Comparison of ENCODE assay signal across 9 cellular contexts in the genomic region with DNA sequence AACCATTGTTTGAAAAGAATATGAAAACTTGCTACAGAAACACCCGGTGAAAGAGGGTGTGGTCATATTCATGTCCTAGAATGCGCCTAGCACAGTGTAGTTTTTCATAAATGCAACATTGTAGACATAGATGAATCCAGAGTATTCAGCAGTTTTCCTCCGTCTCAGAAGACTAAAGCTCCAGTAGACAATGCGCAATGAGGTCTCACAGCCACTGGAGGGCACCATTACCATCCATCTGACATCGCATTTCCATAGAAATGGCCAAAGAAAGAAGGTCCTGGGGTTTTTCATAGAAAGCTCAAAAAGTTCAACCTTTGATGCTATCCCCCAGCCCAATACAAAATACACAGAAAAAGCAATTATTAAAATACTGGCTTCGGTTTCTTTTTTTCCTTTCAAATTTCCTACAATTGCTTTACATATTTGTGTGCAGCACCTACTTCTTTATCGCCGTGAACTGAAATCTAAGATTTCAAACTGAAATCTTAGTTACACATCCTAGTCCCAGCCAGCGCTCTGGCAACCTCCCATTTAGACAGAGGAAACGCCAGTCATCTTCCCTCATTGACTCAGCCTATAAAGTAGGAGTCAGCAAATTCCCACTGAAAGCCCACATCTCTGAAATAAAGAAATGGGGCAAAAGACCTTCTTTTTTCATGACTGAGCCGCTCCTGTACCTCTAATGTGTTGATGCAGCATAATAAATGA.
DNase-seq lines count a peak whose midpoint lies in the region; ATAC-seq and TF ChIP-seq lines count a peak whose summit lies in the region.
"Had no signal": no experiment of that assay in that cellular context is flagged by ENCODE, and none has a peak within 500 bp of the region (broad histone marks: within the 10 kb centered on the region; RNA-seq: fewer than 3 reads in every experiment).

No MANE protein-coding gene starts in this region.

- H3K79me2 ChIP-seq in parathyroid adenoma = no peaks in the 10 kb centered on the region

- H3K4me1 ChIP-seq in HUES6 (ENCODE audit: control insufficient read depth, insufficient read depth, low read length) = peaks cover 15% of the 10 kb centered on the region
- H3K4me1 ChIP-seq in parathyroid adenoma = peaks cover 5% of the 10 kb centered on the region

- peak; percentile 75 for TF ChIP-seq CTCF in parathyroid adenoma (IDR thresholded peaks at IDR 0.05)

- DNase-seq in DMS53 (lab: John Stamatoyannopoulos, UW) (peak; percentile 52), OCI-M1 (lab: John Stamatoyannopoulos, UW) (peak; percentile 84), foreskin melanocyte (peak; percentile 62)
- DNase-seq in activated effector memory CD4-positive, alpha-beta T cell treated with Interleukin-2 at 50 U/mL for 16 hours = peak; percentile 36

- no peak overlapping the region for H3K4me3 ChIP-seq in HUES6 (ENCODE audit: low read depth, low read length)
- H3K4me3 ChIP-seq in parathyroid adenoma (ENCODE audit: low read depth, low read length) = no peak overlapping the region

- H3K27ac ChIP-seq in HUES6 (ENCODE audit: low read depth, low read length) (no peak overlapping the region), parathyroid adenoma (peak overlapping the region; percentile 15)

- peak overlapping the region; percentile 8 for H3K9ac ChIP-seq in HUES6 (ENCODE audit: low read length)
- H3K9ac ChIP-seq in parathyroid adenoma = no peak overlapping the region

- ATAC-seq in GM21737 (IDR thresholded peaks at IDR 0.05; ENCODE audit: unreplicated experiment) (no peak), GM21390 (IDR thresholded peaks at IDR 0.05; ENCODE audit: unreplicated experiment) (no peak)
- ATAC-seq: activated naive CD4-positive, alpha-beta T cell treated with anti-CD3 and anti-CD28 coated beads, Interleukin-2, amount 50 U/mL, for 72 hours had no signal

- peaks cover 9% of the 10 kb centered on the region for H3K27me3 ChIP-seq in HUES6 (ENCODE audit: control insufficient read depth, insufficient read depth, low read length)
- no peaks in the 10 kb centered on the region for H3K27me3 ChIP-seq in parathyroid adenoma (ENCODE audit: control insufficient read depth, insufficient read depth, low read length)

- H3K36me3 ChIP-seq in HUES6 (ENCODE audit: control insufficient read depth, insufficient read depth, low read length) (peaks cover 8% of the 10 kb centered on the region; the same call in 1 of the 2 replicates), parathyroid adenoma (ENCODE audit: control insufficient read depth, insufficient read depth, low read length) (no peaks in the 10 kb centered on the region)

- H3K9me3 ChIP-seq in HUES6 (ENCODE audit: control insufficient read depth, insufficient read depth, low read depth, low read length) (no peaks in the 10 kb centered on the region), parathyroid adenoma (ENCODE audit: control insufficient read depth, low read length) (no peaks in the 10 kb centered on the region)

- H2AFZ ChIP-seq in parathyroid adenoma = peak overlapping the region; percentile 64

- no peak overlapping the region for H3K4me2 ChIP-seq in parathyroid adenoma (ENCODE audit: low read length)
